17 cellular contexts compared by ENCODE assay signal in the genomic region with DNA sequence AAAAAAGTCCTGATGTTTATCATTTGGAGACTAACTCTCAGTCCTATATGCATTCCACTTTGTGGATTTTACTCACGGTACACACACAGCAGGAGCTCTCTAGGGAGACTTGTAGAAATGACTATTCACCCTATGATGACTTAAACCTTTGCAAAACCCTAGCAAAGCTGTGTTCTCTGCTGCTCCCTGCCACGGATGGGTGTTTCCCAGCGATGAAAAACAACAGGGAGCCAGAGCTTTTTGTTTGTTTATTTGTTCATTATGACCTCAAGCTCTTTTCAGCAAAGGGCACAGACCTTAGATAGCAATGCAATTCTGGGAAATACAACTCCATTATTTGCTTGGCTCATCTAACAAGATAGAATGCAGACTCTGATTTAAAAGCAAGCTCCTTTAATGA.
DNase-seq lines count a peak whose midpoint lies in the region; ATAC-seq and TF ChIP-seq lines count a peak whose summit lies in the region.
"Had no signal": no experiment of that assay in that cellular context is flagged by ENCODE, and none has a peak within 500 bp of the region (broad histone marks: within the 10 kb centered on the region; RNA-seq: fewer than 3 reads in every experiment).

No MANE protein-coding gene starts in this region.

- no peak overlapping the region for H3K27ac ChIP-seq in thyroid gland
- H3K27ac ChIP-seq: colonic mucosa, pancreas had no signal

- H3K9me3 ChIP-seq in MG63 (no peaks in the 10 kb centered on the region), thyroid gland (no peaks in the 10 kb centered on the region)
- H3K9me3 ChIP-seq: colonic mucosa, pancreas had no signal

- no peak for TF ChIP-seq POLR2A in thyroid gland (IDR thresholded peaks at IDR 0.05)

- CTCF ChIA-PET in HEK293T (lab: Yijun Ruan, JAX), result no interaction called here

- WGBS in thyroid gland, 2 donors, result 30 to 45% methylated on average over 3 of the region's 3 CpGs

- no peaks in the 10 kb centered on the region for H3K4me1 ChIP-seq in thyroid gland
- H3K4me1 ChIP-seq: colonic mucosa, pancreas had no signal

- no peak for ATAC-seq in GM18870 (IDR thresholded peaks at IDR 0.05; ENCODE audit: unreplicated experiment)
- no peak for ATAC-seq in GM21381 (IDR thresholded peaks at IDR 0.05; ENCODE audit: unreplicated experiment)
- ATAC-seq: activated CD8-positive, alpha-beta T cell treated with anti-CD3 and anti-CD28 coated beads, Interleukin-2, amount 10 ng/mL, durations not matched to agents 7 days and 5 days; left cardiac atrium; pancreas had no signal

- DNase-seq in AG10803 (ENCODE audit: low read depth) (peak; percentile 37), HEK293T (ENCODE audit: extremely low spot score) (peak; percentile 19), MG63 (peak; percentile 36), fibroblast of villous mesenchyme (ENCODE audit: low read depth) (peak; percentile 21), thyroid gland (no peak), NCI-H2029 (lab: John Stamatoyannopoulos, UW) (no peak)
- DNase-seq: activated CD8-positive, alpha-beta T cell treated with anti-CD3 and anti-CD28 coated beads, Interleukin-2, amount 10 ng/mL, durations not matched to agents 7 days and 5 days; activated effector memory CD4-positive, alpha-beta T cell treated with anti-CD3 and anti-CD28 coated beads, Interleukin-2, amount 50 U/mL, for 16 hours; colonic mucosa; left cardiac atrium; NCI-H1092; NCI-H345; pancreas; small intestine; stimulated activated naive CD4-positive, alpha-beta T cell treated with Interleukin-2 at 50 U/mL for 16 hours had no signal

- TF ChIP-seq CTCF in AG10803 (conservative IDR thresholded peaks at IDR 0.05; ENCODE audit: low read length) (no peak), fibroblast of villous mesenchyme (IDR thresholded peaks at IDR 0.05; ENCODE audit: insufficient read depth, low read depth, low read length) (no peak), thyroid gland (IDR thresholded peaks at IDR 0.05) (no peak)

- intact Hi-C loops in thyroid gland (cut with DNase I), result no loop called here

- H3K36me3 ChIP-seq in MG63, result no peaks in the 10 kb centered on the region
- H3K36me3 ChIP-seq in thyroid gland, result no peaks in the 10 kb centered on the region
- H3K36me3 ChIP-seq: colonic mucosa, pancreas had no signal

- H3K27me3 ChIP-seq in MG63 (no peaks in the 10 kb centered on the region), thyroid gland (no peaks in the 10 kb centered on the region)
- H3K27me3 ChIP-seq: colonic mucosa, pancreas had no signal

- POLR2A ChIA-PET in HEK293T (lab: Yijun Ruan, JAX), result no interaction called here

- H3K4me3 ChIP-seq in AG10803 (ENCODE audit: low read length) (no peak overlapping the region), MG63 (no peak overlapping the region), fibroblast of villous mesenchyme (ENCODE audit: low read depth, low read length) (no peak overlapping the region), thyroid gland (replicated peaks in 1 of 3) (no peak overlapping the region)
- H3K4me3 ChIP-seq: colonic mucosa, pancreas had no signal

TF ChIP-seq in HEK293T, 16 proteins besides CTCF, POLR2A, EP300 and RAD21:
- TF ChIP-seq SP1 (IDR thresholded peaks at IDR 0.05), result no peak
- no peak for TF ChIP-seq LEF1 (IDR thresholded peaks at IDR 0.05; ENCODE audit: borderline replicate concordance)
TF ChIP-seq in HEK293T: peak in this region for 0.

Comparison
In these comparisons a context has a peak if more than half of its experiments do, and no peak if none do; other contexts are left out.
1. DNase-seq: peak in AG10803 (single experiment), HEK293T (single experiment), MG63 (single experiment) and fibroblast of villous mesenchyme (single experiment); none in thyroid gland (0 of 2) and NCI-H2029 (single experiment).